ENCODE assay signal across 1 cellular context in genomic region chr22:33104192-33104591, GRCh38.
TF ChIP-seq lines count a peak whose summit lies in the region.

No MANE protein-coding gene starts in this region.

TF ChIP-seq in H1, 55 proteins besides CTCF, POLR2A, EP300 and RAD21 (continued from another document):
- no peak for TF ChIP-seq TAF7 (optimal IDR thresholded peaks at IDR 0.05; ENCODE audit: borderline replicate concordance, low read depth, low read length)
- no peak for TF ChIP-seq HDAC2 (IDR thresholded peaks at IDR 0.05; ENCODE audit: borderline replicate concordance in 1 of 2, low read depth in 2 of 2, low read length in 2 of 2)
- TF ChIP-seq MAX (IDR thresholded peaks at IDR 0.05) = no peak
- no peak for TF ChIP-seq TEAD4 (IDR thresholded peaks at IDR 0.05; ENCODE audit: low read depth, low read length)
- TF ChIP-seq TAF1 (IDR thresholded peaks at IDR 0.05; ENCODE audit: low read depth, low read length) = no peak
- no peak for TF ChIP-seq CHD7 (IDR thresholded peaks at IDR 0.05; ENCODE audit: insufficient replicate concordance, low read length)
- TF ChIP-seq CREB1 (IDR thresholded peaks at IDR 0.05) = no peak
- TF ChIP-seq SP1 (IDR thresholded peaks at IDR 0.05; ENCODE audit: low read depth, low read length) = no peak
